ENCODE assay signal across 1 cellular context in genomic region chr3:39273119-39273518, GRCh38.
TF ChIP-seq lines count a peak whose summit lies in the region.

No MANE protein-coding gene starts in this region.

TF ChIP-seq in HCT116, 20 proteins besides CTCF, POLR2A, EP300 and RAD21 (continued from another document):
- TF ChIP-seq EGR1 (IDR thresholded peaks at IDR 0.05; ENCODE audit: low read depth) (no peak), SIN3A (IDR thresholded peaks at IDR 0.05; ENCODE audit: low read depth) (no peak), CBX3 (IDR thresholded peaks at IDR 0.05; ENCODE audit: low read depth) (no peak), REST (IDR thresholded peaks at IDR 0.05; ENCODE audit: low read depth) (no peak), YY1 (IDR thresholded peaks at IDR 0.05; ENCODE audit: extremely low read depth, insufficient replicate concordance, low read depth, low read length) (no peak), FOSL1 (IDR thresholded peaks at IDR 0.05; ENCODE audit: low read depth) (no peak), EZH2phosphoT487 (IDR thresholded peaks at IDR 0.05; ENCODE audit: borderline replicate concordance) (no peak), MAX (IDR thresholded peaks at IDR 0.05) (no peak)
